13 cellular contexts compared by ENCODE assay signal in the genomic region with DNA sequence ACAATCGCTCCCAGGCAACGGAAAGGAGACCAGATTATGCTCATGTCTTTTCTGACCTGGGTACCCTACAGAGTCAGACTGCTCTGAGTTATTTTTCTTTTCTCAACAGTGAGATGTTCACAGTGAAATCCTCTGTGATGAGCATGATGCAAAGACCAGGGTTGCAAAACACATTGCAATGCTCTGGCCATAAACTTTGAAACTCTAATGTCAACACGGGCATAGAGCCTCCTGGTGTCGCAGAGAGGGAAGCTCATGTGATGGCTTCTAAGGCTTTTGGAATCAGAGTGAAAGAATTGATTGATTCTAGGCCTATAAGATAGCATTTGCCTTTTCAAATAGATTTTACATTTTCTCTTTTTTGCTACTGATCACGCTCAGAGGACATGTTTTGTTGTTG.
DNase-seq lines count a peak whose midpoint lies in the region; ATAC-seq, FAIRE-seq and TF ChIP-seq lines count a peak whose summit lies in the region.
"Had no signal": no experiment of that assay in that cellular context is flagged by ENCODE, and none has a peak within 500 bp of the region (broad histone marks: within the 10 kb centered on the region; RNA-seq: fewer than 3 reads in every experiment).

No MANE protein-coding gene starts in this region.

- no peaks in the 10 kb centered on the region for H3K79me2 ChIP-seq in GM12878 (ENCODE audit: control insufficient read depth, insufficient read depth, low read length)
- no peaks in the 10 kb centered on the region for H3K79me2 ChIP-seq in HepG2 (ENCODE audit: insufficient read depth, low read length)

- H3K27ac ChIP-seq in GM12878 (ENCODE audit: control insufficient read depth, insufficient read depth) (no peak overlapping the region), HepG2 (ENCODE audit: extremely low read length, insufficient read depth, low read length) (no peak overlapping the region)

- intact Hi-C loops in GM12878 (cut with micrococcal nuclease; ENCODE audit: unreplicated experiment) (no loop called here), HepG2 (cut with micrococcal nuclease; ENCODE audit: unreplicated experiment) (loop anchor here (1.0 kb wide), 2 partner anchors 68 to 175 kb away; no protein-coding TSS in a partner anchor)

- RAD21 ChIA-PET in GM12878 (lab: Charles Lee; ENCODE audit: unreplicated experiment) = no interaction called here

- H3K4me3 ChIP-seq in GM12878 (no peak overlapping the region), HepG2 (replicated peaks in 1 of 3; ENCODE audit: insufficient read depth in 1 of 3, low read depth in 2 of 3, low read length in 3 of 3) (no peak overlapping the region)

- H3K36me3 Mint-ChIP-seq in activated CD4-positive, alpha-beta memory T cell treated with anti-CD3 and anti-CD28 coated beads, Interleukin-2, amount 10 ng/mL, durations not matched to agents 7 days and 5 days (ENCODE audit: low read depth) = no peaks in the 10 kb centered on the region

- no peak overlapping the region for H3K9ac ChIP-seq in GM12878 (ENCODE audit: control insufficient read depth, insufficient read depth, low read length)
- no peak overlapping the region for H3K9ac ChIP-seq in HepG2 (ENCODE audit: insufficient read depth, low read depth, low read length)

- TF ChIP-seq RAD21 in GM12878 (IDR thresholded peaks at IDR 0.05; ENCODE audit: insufficient read depth, low read depth, low read length) = no peak
- peak; percentile 76 for TF ChIP-seq RAD21 in HepG2 (CRISPR knock-in tag; IDR thresholded peaks at IDR 0.05)

- no peak for TF ChIP-seq POLR2A in GM12878 (IDR thresholded peaks at IDR 0.05; ENCODE audit: low read depth, low read length)
- no peak for TF ChIP-seq POLR2A in HepG2 (IDR thresholded peaks at IDR 0.05; ENCODE audit: insufficient read depth in 1 of 2, low read depth in 2 of 2, low read length in 2 of 2)

- H3K36me3 ChIP-seq in GM12878 (ENCODE audit: control insufficient read depth in 2 of 2, insufficient read depth in 2 of 2, low read length in 1 of 2) (no peaks in the 10 kb centered on the region), HepG2 (replicated peaks in 1 of 2; ENCODE audit: control insufficient read depth in 1 of 2, insufficient read depth in 2 of 2, low read length in 2 of 2) (no peaks in the 10 kb centered on the region)

- no peaks in the 10 kb centered on the region for H3K27me3 ChIP-seq in GM12878 (replicated peaks in 1 of 2; ENCODE audit: control insufficient read depth in 2 of 2, insufficient read depth in 2 of 2, low read length in 1 of 2)
- no peaks in the 10 kb centered on the region for H3K27me3 ChIP-seq in HepG2 (ENCODE audit: control insufficient read depth in 1 of 2, insufficient read depth in 2 of 2, low read length in 2 of 2)

- SMC1A ChIA-PET in GM12878 (lab: Charles Lee; ENCODE audit: uncharacterized antibody, unreplicated experiment) = interaction anchor here (0.8 kb wide), 1 partner anchor 14 kb away, joined by 3 read pairs; no protein-coding TSS in a partner anchor

- H2AFZ ChIP-seq in GM12878 (ENCODE audit: control insufficient read depth, low read depth, low read length) = no peak overlapping the region
- no peak overlapping the region for H2AFZ ChIP-seq in HepG2 (ENCODE audit: low read length)

- H3K9me3 ChIP-seq in GM12878 (replicated peaks; ENCODE audit: control insufficient read depth, insufficient read depth, low read length) (no peaks in the 10 kb centered on the region), HepG2 (ENCODE audit: low read length) (no peaks in the 10 kb centered on the region)

- H4K20me1 ChIP-seq in GM12878 (ENCODE audit: control insufficient read depth, insufficient read depth) = no peaks in the 10 kb centered on the region
- H4K20me1 ChIP-seq in HepG2 (ENCODE audit: insufficient read depth, low read length) = no peaks in the 10 kb centered on the region

- H3K9me3 Mint-ChIP-seq in activated CD4-positive, alpha-beta memory T cell treated with anti-CD3 and anti-CD28 coated beads, Interleukin-2, amount 10 ng/mL, durations not matched to agents 7 days and 5 days = peaks cover 3% of the 10 kb centered on the region
- H3K9me3 Mint-ChIP-seq: dendritic cell treated with granulocyte-macrophage colony-stimulating factor and Interleukin-4, amounts not matched to agents 40 ng/mL and 50 ng/mL, for 4 days had no signal

- no peaks in the 10 kb centered on the region for H3K4me1 ChIP-seq in GM12878 (ENCODE audit: control insufficient read depth, insufficient read depth, low read length)
- H3K4me1 ChIP-seq in HepG2 (ENCODE audit: insufficient read depth, low read length) = peaks cover 9% of the 10 kb centered on the region; the same call in 1 of the 2 replicates

- H3K27ac Mint-ChIP-seq in activated CD4-positive, alpha-beta memory T cell treated with anti-CD3 and anti-CD28 coated beads, Interleukin-2, amount 10 ng/mL, durations not matched to agents 7 days and 5 days = no peak overlapping the region
- H3K27ac Mint-ChIP-seq: dendritic cell treated with granulocyte-macrophage colony-stimulating factor and Interleukin-4, amounts not matched to agents 40 ng/mL and 50 ng/mL, for 4 days; stimulated activated naive CD8-positive, alpha-beta T cell treated with anti-CD3 and anti-CD28 coated beads, Interleukin-15, Interleukin-2, amounts not matched to agents 100 ng/mL and 50 ng/mL, for 24 hours had no signal

- H3K4me1 Mint-ChIP-seq in activated CD4-positive, alpha-beta memory T cell treated with anti-CD3 and anti-CD28 coated beads, Interleukin-2, amount 10 ng/mL, durations not matched to agents 7 days and 5 days = no peaks in the 10 kb centered on the region

- POLR2A ChIA-PET in GM12878 (lab: Charles Lee) (no interaction called here), HepG2 (lab: Yijun Ruan, JAX) (no interaction called here)
- POLR2A ChIA-PET in activated CD4-positive, alpha-beta memory T cell treated with anti-CD3 and anti-CD28 coated beads, Interleukin-2, amount 10 ng/mL, durations not matched to agents 7 days and 5 days (lab: Charles Lee) = no interaction called here

- H3K4me3 Mint-ChIP-seq in activated CD4-positive, alpha-beta memory T cell treated with anti-CD3 and anti-CD28 coated beads, Interleukin-2, amount 10 ng/mL, durations not matched to agents 7 days and 5 days = no peak overlapping the region
- H3K4me3 Mint-ChIP-seq: dendritic cell treated with granulocyte-macrophage colony-stimulating factor and Interleukin-4, amounts not matched to agents 40 ng/mL and 50 ng/mL, for 4 days; stimulated activated naive CD8-positive, alpha-beta T cell treated with anti-CD3 and anti-CD28 coated beads, Interleukin-15, Interleukin-2, amounts not matched to agents 100 ng/mL and 50 ng/mL, for 24 hours had no signal

- CTCF ChIA-PET in GM12878 (lab: Yijun Ruan, JAX) (interaction anchor here (1.3 kb wide), 1 partner anchor 166 kb away, joined by 4 read pairs; no protein-coding TSS in a partner anchor), HepG2 (lab: Yijun Ruan, JAX; ENCODE audit: low intra/inter-chr PET ratio, low total read pairs) (interaction anchor here (0.7 kb wide), 1 partner anchor 67 kb away, joined by 4 read pairs; no protein-coding TSS in a partner anchor)
- CTCF ChIA-PET in activated CD4-positive, alpha-beta memory T cell treated with anti-CD3 and anti-CD28 coated beads, Interleukin-2, amount 10 ng/mL, durations not matched to agents 7 days and 5 days (lab: Charles Lee) = no interaction called here

- no peaks in the 10 kb centered on the region for H3K27me3 Mint-ChIP-seq in activated CD4-positive, alpha-beta memory T cell treated with anti-CD3 and anti-CD28 coated beads, Interleukin-2, amount 10 ng/mL, durations not matched to agents 7 days and 5 days
- H3K27me3 Mint-ChIP-seq: dendritic cell treated with granulocyte-macrophage colony-stimulating factor and Interleukin-4, amounts not matched to agents 40 ng/mL and 50 ng/mL, for 4 days; stimulated activated naive CD8-positive, alpha-beta T cell treated with anti-CD3 and anti-CD28 coated beads, Interleukin-15, Interleukin-2, amounts not matched to agents 100 ng/mL and 50 ng/mL, for 24 hours had no signal

- 48% methylated on average over 5 of the region's 5 CpGs for WGBS in GM12878 (ENCODE audit: insufficient coverage, insufficient replicate concordance, low lambda C conversion rate, missing lambda C conversion rate)
- 10% methylated on average over 5 of the region's 5 CpGs for WGBS in HepG2 (ENCODE audit: low lambda C conversion rate)

- TF ChIP-seq CTCF in GM12878 (IDR thresholded peaks at IDR 0.05 in 2 of 3, conservative IDR thresholded peaks at IDR 0.05 in 1 of 3; ENCODE audit: control insufficient read depth in 2 of 3, extremely low read depth in 1 of 3, insufficient read depth in 1 of 3, low read depth in 3 of 3, low read length in 3 of 3) (peak in 1 of 3 experiments; percentile 10; a peak in 1 of 6 replicates), HepG2 (CRISPR knock-in tag; IDR thresholded peaks at IDR 0.05) (peak; percentile 84)

- no TSS peak for BruUV-seq in GM12878 (replicated peaks; lab: Mats Ljungman, UMichigan)
- no TSS peak for BruUV-seq in HepG2 (replicated peaks; lab: Mats Ljungman, UMichigan)

- H3K4me2 ChIP-seq in GM12878 (ENCODE audit: control insufficient read depth, insufficient read depth) (no peak overlapping the region), HepG2 (ENCODE audit: low read depth, low read length) (no peak overlapping the region)

- TF ChIP-seq EP300 in GM12878 (IDR thresholded peaks at IDR 0.05; ENCODE audit: borderline replicate concordance in 1 of 2, control insufficient read depth in 1 of 2, low read depth in 2 of 2, low read length in 2 of 2) (no peak), HepG2 (IDR thresholded peaks at IDR 0.05; ENCODE audit: low read depth in 2 of 2, low read length in 2 of 2) (peak; percentile 30 to 36; a peak in 2 of 4 replicates), HepG2 (CRISPR knock-in tag; IDR thresholded peaks at IDR 0.05; ENCODE audit: borderline replicate concordance) (no peak)

- peak; percentile 60 for DNase-seq in AG20443 (ENCODE audit: low spot score)
- peak; percentile 34 for DNase-seq in HuH-7 (ENCODE audit: low spot score)
- no peak for DNase-seq in GM12878 (ENCODE audit: low read depth, low spot score)
- peak; percentile 75 for DNase-seq in HepG2 (ENCODE audit: low spot score)
- DNase-seq in activated CD4-positive, alpha-beta memory T cell treated with anti-CD3 and anti-CD28 coated beads, Interleukin-2, amount 10 ng/mL, durations not matched to agents 7 days and 5 days = no peak
- no peak for DNase-seq in NCI-H1092 treated with DMSO at 0.1 percent for 48 hours (lab: John Stamatoyannopoulos, UW)
- no peak for DNase-seq in SW480 (ENCODE audit: low spot score)
- no peak for DNase-seq in effector CD4-positive, alpha-beta T cell
- DNase-seq: activated gamma-delta T cell, SHP77 treated with DMSO at 0.1 percent for 48 hours had no signal

- peak; percentile 30; the same call in 1 of the 3 replicates for ATAC-seq in GM12878
- peak; percentile 100 for ATAC-seq in HepG2
- ATAC-seq: activated CD4-positive, CD25-positive, alpha-beta regulatory T cell treated with anti-CD3 and anti-CD28 coated beads, Interleukin-2, amount 50 U/mL, for 24 hours had no signal

- in situ Hi-C loops in GM12878 (cut with MboI) = no loop called here
- in situ Hi-C loops in HepG2 (cut with HindIII; ENCODE audit: extremely low pct_ligation_motif_present, low pct_unique_long_range_greater_than_20kb) = no loop called here

- FAIRE-seq in GM12878 (lab: Jason Lieb, UNC) = no peak
- peak; percentile 77 for FAIRE-seq in HepG2 (lab: Jason Lieb, UNC)

TF ChIP-seq in GM12878, 131 proteins besides CTCF, POLR2A, EP300 and RAD21 (continues in another document):
- TF ChIP-seq CBX3 (IDR thresholded peaks at IDR 0.05; ENCODE audit: borderline replicate concordance, low read depth) = no peak

Comparison
In these comparisons a context has a peak if more than half of its experiments do, and no peak if none do; other contexts are left out.
1. DNase-seq: peak in AG20443 (single experiment), HuH-7 (single experiment) and HepG2 (single experiment); none in GM12878 (single experiment), activated CD4-positive, alpha-beta memory T cell treated with anti-CD3 and anti-CD28 coated beads, Interleukin-2, amount 10 ng/mL, durations not matched to agents 7 days and 5 days (single experiment), NCI-H1092 treated with DMSO at 0.1 percent for 48 hours (single experiment), SW480 (single experiment) and effector CD4-positive, alpha-beta T cell (single experiment).